In the genomic region with DNA sequence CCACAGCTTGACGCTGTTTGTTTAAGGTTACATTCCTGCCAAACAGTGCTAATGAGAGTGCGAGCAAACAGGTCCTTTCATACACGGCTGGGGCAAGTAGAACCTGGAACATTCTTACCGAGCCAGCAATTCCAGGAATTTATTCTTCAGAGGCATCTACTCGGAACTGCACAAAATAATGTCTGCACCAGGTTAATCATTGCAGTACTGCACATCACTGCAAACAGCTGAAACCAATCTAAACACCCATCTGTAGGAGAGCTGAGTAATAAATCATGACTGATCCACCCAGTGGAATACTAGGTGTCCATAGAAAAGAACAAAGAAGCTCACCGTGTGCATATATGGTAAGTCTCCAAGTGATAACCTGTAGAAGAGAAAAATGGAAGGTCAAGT, we compare ENCODE assay signal across 9 cellular contexts. TPM values are rescaled to one million over a fixed set of nuclear protein-coding genes. Genes with fewer than 3 reads are reported as not detected.
DNase-seq lines count a peak whose midpoint lies in the region; ATAC-seq and TF ChIP-seq lines count a peak whose summit lies in the region.
"Had no signal": no experiment of that assay in that cellular context is flagged by ENCODE, and none has a peak within 500 bp of the region (broad histone marks: within the 10 kb centered on the region; RNA-seq: fewer than 3 reads in every experiment).

No MANE protein-coding gene starts in this region.

- intact Hi-C loops in esophagus muscularis mucosa (cut with DNase I), result loop anchor here (2.0 kb wide), 1 partner anchor 65 kb away; no protein-coding TSS in a partner anchor

- no peaks in the 10 kb centered on the region for H3K9me3 ChIP-seq in esophagus muscularis mucosa

- H3K4me3 ChIP-seq in esophagus muscularis mucosa, result peak overlapping the region in 1 of 4 donors; percentile 98

- DNase-seq in DMS53 treated with DMSO at 0.1 percent for 48 hours (lab: John Stamatoyannopoulos, UW; ENCODE audit: unreplicated experiment) (peak; percentile 82), NCI-H69 (lab: John Stamatoyannopoulos, UW) (peak; percentile 66), esophagus muscularis mucosa (ENCODE audit: extremely low spot score) (no peak), osteocyte (ENCODE audit: extremely low spot score, unreplicated experiment) (no peak), DMS153 (lab: John Stamatoyannopoulos, UW) (no peak)
- DNase-seq: NCI-H524 had no signal

- WGBS in esophagus muscularis mucosa, result 14% methylated on average over 6 of the region's 6 CpGs

- peaks cover 34% of the 10 kb centered on the region for H3K4me1 Mint-ChIP-seq in osteocyte (ENCODE audit: unreplicated experiment)

- TF ChIP-seq POLR2A in esophagus muscularis mucosa (IDR thresholded peaks at IDR 0.05; ENCODE audit: low read depth), result no peak

- H3K4me1 ChIP-seq in esophagus muscularis mucosa, result peaks cover 25 to 48% (median 42%) of the 10 kb centered on the region in 4 donors

- peaks cover 19 to 25% (median 23%) of the 10 kb centered on the region in 4 donors for H3K36me3 ChIP-seq in esophagus muscularis mucosa

- H3K36me3 Mint-ChIP-seq in osteocyte (ENCODE audit: unreplicated experiment), result peaks cover 10% of the 10 kb centered on the region

- H3K4me3 Mint-ChIP-seq in osteocyte (ENCODE audit: unreplicated experiment), result peak overlapping the region; percentile 91

- no peaks in the 10 kb centered on the region for H3K9me3 Mint-ChIP-seq in osteocyte (ENCODE audit: unreplicated experiment)

- ATAC-seq in GM18511 (IDR thresholded peaks at IDR 0.05; ENCODE audit: unreplicated experiment) (no peak), GM19463 (IDR thresholded peaks at IDR 0.05; ENCODE audit: unreplicated experiment) (no peak)
- ATAC-seq: activated CD8-positive, alpha-beta memory T cell treated with anti-CD3 and anti-CD28 coated beads, Interleukin-2, amount 10 ng/mL, durations not matched to agents 7 days and 5 days had no signal

- TF ChIP-seq CTCF in esophagus muscularis mucosa (IDR thresholded peaks at IDR 0.05) (no peak), osteocyte (IDR thresholded peaks at IDR 0.05) (no peak)

- H3K27me3 Mint-ChIP-seq in osteocyte (ENCODE audit: unreplicated experiment), result no peaks in the 10 kb centered on the region

- H3K27ac ChIP-seq in esophagus muscularis mucosa (replicated peaks in 1 of 4), result peak overlapping the region; percentile 86 to 95 (median 90)

- no peak for TF ChIP-seq EP300 in esophagus muscularis mucosa (IDR thresholded peaks at IDR 0.05)

- peaks cover 0 to 6% (median 0%) of the 10 kb centered on the region in 4 donors for H3K27me3 ChIP-seq in esophagus muscularis mucosa

- no peak overlapping the region for H3K27ac Mint-ChIP-seq in osteocyte (ENCODE audit: unreplicated experiment)

RNA-seq across cellular contexts. Expression of a gene that starts 1.2 kb away (rescaled TPM):
- 10 to 100 TPM in 1 of 4 donors, 1 to 10 TPM in 3; 4.2 to 11.1 (median 8.1) TPM for total RNA-seq in esophagus muscularis mucosa
- total RNA-seq in osteocyte, result 27.4 and 29.2 TPM in 2 replicates

RNA-seq across cellular contexts. Expression of a gene that starts 17.5 kb away (rescaled TPM):
- total RNA-seq in esophagus muscularis mucosa (10 to 100 TPM in 2 of 4 donors, 1 to 10 TPM in 2; 8.3 to 17.3 (median 11.4) TPM), osteocyte (17.0 and 19.1 TPM in 2 replicates)

RNA-seq across cellular contexts. Expression of a gene that starts 18.3 kb away (rescaled TPM):
- total RNA-seq in esophagus muscularis mucosa (10 to 100 TPM; 20.5 to 36.2 (median 27.9) TPM), osteocyte (15.5 and 15.6 TPM in 2 replicates)

RNA-seq across cellular contexts. Expression of a gene that starts 23.6 kb away (rescaled TPM):
- total RNA-seq in esophagus muscularis mucosa (10 to 100 TPM in 2 of 4 donors, 1 to 10 TPM in 2; 7.5 to 15.4 (median 10.2) TPM), osteocyte (16.9 and 19.2 TPM in 2 replicates)

RNA-seq across cellular contexts. Expression of a gene that starts 36.5 kb away (rescaled TPM):
- 1 to 10 TPM in 2 of 4 donors, under 1 TPM in 1, not detected in 1; 0.83 to 1.5 (median 1.5) TPM for total RNA-seq in esophagus muscularis mucosa
- not detected in 2 replicates for total RNA-seq in osteocyte
- total RNA-seq: activated CD8-positive, alpha-beta memory T cell treated with anti-CD3 and anti-CD28 coated beads, Interleukin-2, amount 10 ng/mL, durations not matched to agents 7 days and 5 days had no signal

Comparison
In these comparisons a context has a peak if more than half of its experiments do, and no peak if none do; other contexts are left out.
1. DNase-seq: peak in DMS53 treated with DMSO at 0.1 percent for 48 hours (single experiment) and NCI-H69 (single experiment); none in esophagus muscularis mucosa (single experiment), osteocyte (single experiment) and DMS153 (single experiment).